In the genomic region with DNA sequence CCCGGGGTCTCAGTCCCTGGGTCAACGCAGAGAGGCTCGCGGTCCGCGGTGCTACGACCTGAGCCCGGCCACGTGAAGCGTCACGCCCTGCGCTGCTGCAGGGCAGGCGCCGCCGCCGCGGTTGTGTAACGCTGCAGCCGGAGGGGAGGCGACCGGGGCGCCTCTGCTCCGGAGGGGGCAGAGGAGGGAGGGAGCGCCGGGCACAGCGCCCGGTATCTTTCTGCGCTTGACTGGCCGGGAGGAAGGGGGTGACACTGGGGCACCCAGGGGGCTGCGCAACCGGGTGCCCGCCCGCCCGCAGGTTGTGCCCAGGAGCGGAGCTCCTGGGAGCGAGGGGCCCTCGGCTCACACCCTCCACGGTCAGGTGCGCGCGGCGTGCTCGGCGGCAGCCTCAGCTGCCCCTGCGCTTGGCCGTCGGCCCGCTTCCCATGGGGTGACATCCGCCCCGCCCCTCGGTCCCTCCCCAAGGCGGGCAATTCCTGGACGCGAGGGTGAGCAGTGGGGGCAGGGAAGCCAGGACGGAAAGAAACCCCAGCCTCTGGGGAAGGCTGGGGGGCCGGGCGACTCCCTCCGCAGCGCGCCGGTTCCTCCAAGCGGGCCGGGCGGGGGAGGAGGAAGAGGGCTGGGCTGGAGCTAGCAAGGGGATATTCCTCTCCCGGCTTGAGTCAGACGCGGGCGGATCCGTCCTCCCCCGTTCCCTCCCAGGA, we compare ENCODE assay signal across 8 cellular contexts. TPM values are rescaled to one million over a fixed set of nuclear protein-coding genes. Genes with fewer than 3 reads are reported as not detected.
A peak's percentile ranks its signal among the peaks of the same experiment; 100 is the strongest.
DNase-seq lines count a peak whose midpoint lies in the region; ATAC-seq, FAIRE-seq and TF ChIP-seq lines count a peak whose summit lies in the region.

No MANE protein-coding gene starts in this region.

- H2AFZ ChIP-seq in GM23248 (no peak overlapping the region), Karpas-422 (ENCODE audit: low read length) (no peak overlapping the region)

- in situ Hi-C loops in GM23248 (cut with MboI) (loop anchor here (5.0 kb wide), 1 partner anchor 251 kb away; no protein-coding TSS in a partner anchor), transverse colon (cut with MboI; ENCODE audit: low pct_ligation_motif_present in 1 of 4, low pct_unique_long_range_greater_than_20kb in 1 of 4, low sequenced_read_pairs in 3 of 4) (loop anchor here in 2 of 4 donors (10.0 to 25.0 kb wide), 2 partner anchors 141 to 254 kb away; no protein-coding TSS in a partner anchor)

- ATAC-seq in Right ventricle myocardium superior (ENCODE audit: poor library complexity) (peak; percentile 76), pancreas (peak; percentile 64 to 71 (median 66))

- H3K4me1 ChIP-seq in ES-I3 (ENCODE audit: insufficient read depth, low read length): peaks cover 23% of the 10 kb centered on the region
- peaks cover 26% of the 10 kb centered on the region for H3K4me1 ChIP-seq in GM23248 (ENCODE audit: insufficient read depth)
- H3K4me1 ChIP-seq in Karpas-422 (ENCODE audit: low read length): peaks cover 12% of the 10 kb centered on the region
- H3K4me1 ChIP-seq in pancreas: peaks cover 16 to 26% (median 23%) of the 10 kb centered on the region in 3 donors
- H3K4me1 ChIP-seq in transverse colon: peaks cover 14 to 44% (median 40%) of the 10 kb centered on the region in 4 donors

- H3K4me3 ChIP-seq in GM23248 (peak overlapping the region; percentile 72), Karpas-422 (ENCODE audit: low read length) (no peak overlapping the region), pancreas (peak overlapping the region; percentile 8 to 96 (median 57)), transverse colon (peak overlapping the region; percentile 42 to 73 (median 64))

- intact Hi-C loops in Right ventricle myocardium superior (cut with DNase I) (loop anchor here (5.0 kb wide), 1 partner anchor 256 kb away; no protein-coding TSS in a partner anchor), pancreas (cut with DNase I) (no loop called here), transverse colon (cut with DNase I; ENCODE audit: low total_unique reads) (no loop called here)

- H3K27me3 ChIP-seq in GM23248 (replicated peaks; ENCODE audit: insufficient read depth) (no peaks in the 10 kb centered on the region), Karpas-422 (ENCODE audit: low read length) (0 out of 2 replicates have a peak, but pooled peaks cover 2% of the 10 kb centered on the region), pancreas (no peaks in the 10 kb centered on the region), transverse colon (no peaks in the 10 kb centered on the region)

- no peaks in the 10 kb centered on the region for H3K9me2 ChIP-seq in GM23248 (ENCODE audit: insufficient read depth)
- H3K9me2 ChIP-seq in Karpas-422 (replicated peaks; ENCODE audit: insufficient read depth, low read length): no peaks in the 10 kb centered on the region

- peak; percentile 99 for DNase-seq in GM23248
- DNase-seq in Karpas-422: no peak
- DNase-seq in SK-N-DZ (ENCODE audit: low spot score): peak; percentile 81
- DNase-seq in activated naive CD8-positive, alpha-beta T cell treated with anti-CD3 and anti-CD28 coated beads, Interleukin-2, amount 50 U/mL, for 16 hours (ENCODE audit: low read depth, low spot score): peak; percentile 75
- DNase-seq in Right ventricle myocardium superior: peak; percentile 97
- DNase-seq in pancreas: peak; percentile 97 to 99 (median 98)
- DNase-seq in transverse colon: peak; percentile 95

- no peak for FAIRE-seq in pancreas (lab: Jason Lieb, UNC)

- H3F3A ChIP-seq in GM23248 (ENCODE audit: insufficient read depth): peaks cover 41% of the 10 kb centered on the region

- peak; percentile 89 for TF ChIP-seq POLR2A in transverse colon (IDR thresholded peaks at IDR 0.05)

- TF ChIP-seq CTCF in pancreas (IDR thresholded peaks at IDR 0.05) (no peak), transverse colon (IDR thresholded peaks at IDR 0.05) (no peak)

- H3K36me3 ChIP-seq in ES-I3 (ENCODE audit: insufficient read depth, low read length): peaks cover 18% of the 10 kb centered on the region
- H3K36me3 ChIP-seq in GM23248 (ENCODE audit: low read depth): peaks cover 22% of the 10 kb centered on the region
- H3K36me3 ChIP-seq in Karpas-422 (ENCODE audit: insufficient read depth, low read length): no peaks in the 10 kb centered on the region
- H3K36me3 ChIP-seq in pancreas: peaks cover 0 to 10% (median 4%) of the 10 kb centered on the region in 3 donors
- H3K36me3 ChIP-seq in transverse colon: no peaks in the 10 kb centered on the region

- H3K4me2 ChIP-seq in GM23248 (ENCODE audit: unreplicated experiment) (peak overlapping the region; percentile 73), Karpas-422 (ENCODE audit: low read depth, low read length, poor library complexity, severe bottlenecking) (peak overlapping the region; percentile 31)

- peak overlapping the region; percentile 79 for H3K9ac ChIP-seq in ES-I3 (ENCODE audit: low read depth, low read length)
- H3K9ac ChIP-seq in GM23248: peak overlapping the region; percentile 99
- H3K9ac ChIP-seq in Karpas-422 (ENCODE audit: low read length): no peak overlapping the region

- H4K20me1 ChIP-seq in GM23248 (ENCODE audit: insufficient read depth): no peaks in the 10 kb centered on the region
- H4K20me1 ChIP-seq in Karpas-422 (ENCODE audit: insufficient read depth, low read depth, low read length): no peaks in the 10 kb centered on the region

- H3K27ac ChIP-seq in GM23248 (peak overlapping the region; percentile 98), Karpas-422 (ENCODE audit: low read length) (no peak overlapping the region), pancreas (peak overlapping the region; percentile 99 to 100 (median 100)), transverse colon (peak overlapping the region; percentile 99 to 100 (median 100))

- peak; percentile 91 for TF ChIP-seq EP300 in transverse colon (IDR thresholded peaks at IDR 0.05; ENCODE audit: low read depth)

- peaks cover 38% of the 10 kb centered on the region for H3K79me2 ChIP-seq in GM23248 (ENCODE audit: insufficient read depth)
- H3K79me2 ChIP-seq in Karpas-422 (ENCODE audit: low read length): no peaks in the 10 kb centered on the region

- 1% methylated on average over 19 to 60 of the region's 70 CpGs for WGBS in GM23248 (ENCODE audit: low coverage in 1 of 2, low lambda C conversion rate in 2 of 2, missing lambda C conversion rate in 2 of 2), 2 experiments
- WGBS in pancreas, 2 donors: 0% methylated on average over 42 to 70 of the region's 70 CpGs
- WGBS in transverse colon (ENCODE audit: low coverage in 1 of 2), 2 donors: 0% methylated on average over 69 of the region's 70 CpGs; no CpG with 5 or more reads in 1 of the 2 donors

- no peaks in the 10 kb centered on the region for H3K9me3 ChIP-seq in ES-I3 (ENCODE audit: control insufficient read depth, insufficient read depth, low read length)
- no peaks in the 10 kb centered on the region for H3K9me3 ChIP-seq in GM23248 (ENCODE audit: low read depth)
- no peaks in the 10 kb centered on the region for H3K9me3 ChIP-seq in Karpas-422 (ENCODE audit: low read length)
- H3K9me3 ChIP-seq in pancreas: no peaks in the 10 kb centered on the region
- H3K9me3 ChIP-seq in transverse colon: no peaks in the 10 kb centered on the region

RNA-seq across cellular contexts. Expression of gene BHLHE40, which starts 0.8 kb away (rescaled TPM):
- 27.6 and 33.9 TPM in 2 replicates for total RNA-seq in GM23248 (2014; rRNA removed; shearing (Covaris generic))
- 42.9 TPM in 2 replicates for polyA plus RNA-seq in GM23248 (2016; fragmentation: Nextera tagmentation; extraction: Ambion mirVana)
- total RNA-seq in Karpas-422 (2014; rRNA removed; shearing (Covaris generic); ENCODE audit: low replicate concordance): 0.36 and 0.86 TPM in 2 replicates
- 0.03 and 0.09 TPM in 2 replicates for polyA plus RNA-seq in SK-N-DZ (2014; cell fraction: cytosol; rRNA removed)
- polyA plus RNA-seq in SK-N-DZ (2014; cell fraction: nucleus; rRNA removed): not detected in 2 replicates
- total RNA-seq in Right ventricle myocardium superior: 22.8 TPM
- total RNA-seq in pancreas: 10 to 100 TPM; 19.3 to 66.7 (median 38.1) TPM
- polyA plus RNA-seq in pancreas: 10 to 100 TPM; 23.6 to 41.9 TPM
- 10 to 100 TPM; 13.4 to 50.9 (median 18.0) TPM for total RNA-seq in transverse colon
